6 cellular contexts compared by ENCODE assay signal in the genomic region with DNA sequence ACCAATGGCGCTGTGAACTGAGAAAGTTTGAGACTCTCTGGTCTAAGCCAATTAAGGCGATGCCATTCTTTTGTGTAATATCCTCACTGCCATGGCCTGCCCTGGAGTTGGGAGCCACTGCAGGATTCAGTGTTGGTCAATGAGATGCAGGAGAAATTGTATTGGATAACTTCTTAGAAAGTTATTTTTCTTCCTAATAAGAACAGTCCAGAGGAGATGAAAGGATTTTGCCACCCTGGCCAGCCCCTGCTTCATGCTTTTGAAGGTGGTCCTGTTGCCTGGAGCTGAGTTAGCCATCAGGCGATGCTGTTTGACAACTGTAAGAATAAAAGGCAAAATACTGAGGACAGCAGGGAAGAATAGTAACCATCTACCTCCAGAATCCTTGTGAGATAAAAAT. TPM values are rescaled to one million over a fixed set of nuclear protein-coding genes. Genes with fewer than 3 reads are reported as not detected.
"Had no signal": no experiment of that assay in that cellular context is flagged by ENCODE, and none has a peak within 500 bp of the region (broad histone marks: within the 10 kb centered on the region; RNA-seq: fewer than 3 reads in every experiment).

No MANE protein-coding gene starts in this region.

- H3K4me3 ChIP-seq: GM23338 had no signal

- ATAC-seq: GM23338 had no signal

- DNase-seq: H9, HCEC 1CT, IMR-90 had no signal

RNA-seq across cellular contexts. Expression of a gene that starts 35.5 kb away (rescaled TPM):
- total RNA-seq: GM23338, H1, H9, HT-29, IMR-90 had no signal
- polyA plus RNA-seq: GM23338, H1, IMR-90 had no signal
